ENCODE assay signal across 8 cellular contexts in genomic region chr20:57622579-57623381, GRCh38. TPM values are rescaled to one million over a fixed set of nuclear protein-coding genes. Genes with fewer than 3 reads are reported as not detected.
DNase-seq lines count a peak whose midpoint lies in the region; ATAC-seq lines count a peak whose summit lies in the region.

No MANE protein-coding gene starts in this region.

- H3K23ac ChIP-seq in neuronal stem cell (ENCODE audit: low read depth, low read length, poor library complexity) = no peak overlapping the region

- peaks cover 4% of the 10 kb centered on the region in 2 donors for H3K9me3 ChIP-seq in neuronal stem cell (replicated peaks in 1 of 2; ENCODE audit: control insufficient read depth in 2 of 2, insufficient read depth in 1 of 2, low read depth in 1 of 2, low read length in 2 of 2)

- H3K4me2 ChIP-seq in neuronal stem cell (ENCODE audit: insufficient read depth, low read length, poor library complexity, severe bottlenecking) = no peak overlapping the region

- ATAC-seq in GM21367 (IDR thresholded peaks at IDR 0.05; ENCODE audit: unreplicated experiment) = no peak

- H3K36me3 ChIP-seq in neuronal stem cell (replicated peaks in 1 of 2; ENCODE audit: control insufficient read depth in 2 of 2, insufficient read depth in 2 of 2, low read length in 2 of 2) = no peaks in the 10 kb centered on the region

- H3K9ac ChIP-seq in neuronal stem cell (ENCODE audit: low read depth, low read length, poor library complexity) = no peak overlapping the region

- no peak overlapping the region for H4K8ac ChIP-seq in neuronal stem cell (ENCODE audit: low read depth, low read length)

- no peak overlapping the region for H3K4ac ChIP-seq in neuronal stem cell (ENCODE audit: low read length)

- no peak overlapping the region for H2BK15ac ChIP-seq in neuronal stem cell (ENCODE audit: low read length)

- H3K27me3 ChIP-seq in neuronal stem cell (ENCODE audit: control insufficient read depth in 3 of 3, insufficient read depth in 3 of 3, low read depth in 1 of 3, low read length in 3 of 3) = peaks cover 0 to 15% (median 0%) of the 10 kb centered on the region in 3 experiments

- H2BK120ac ChIP-seq in neuronal stem cell (ENCODE audit: low read depth, low read length) = no peak overlapping the region

- no peaks in the 10 kb centered on the region for H3K79me1 ChIP-seq in neuronal stem cell (ENCODE audit: low read depth, low read length)

- no CpG with 5 or more reads among the region's 14 CpGs for whole genome bisulfite sequencing in neuronal stem cell (ENCODE audit: extremely low coverage in 2 of 2, insufficient read length in 2 of 2, insufficient replicate concordance in 1 of 2), 2 donors

- H2AFZ ChIP-seq in neuronal stem cell (ENCODE audit: low read length) = no peak overlapping the region

- H3K18ac ChIP-seq in neuronal stem cell (ENCODE audit: low read length) = no peak overlapping the region

- H3K4me3 ChIP-seq in neuronal stem cell (ENCODE audit: low read length in 2 of 2) = peak overlapping the region in 1 of 2 donors; percentile 53

- no peak overlapping the region for H2BK12ac ChIP-seq in neuronal stem cell (ENCODE audit: low read length)

- DNase-seq in NOMO-1 (lab: John Stamatoyannopoulos, UW; ENCODE audit: unreplicated experiment in 2 of 2) (peak; percentile 31 to 51), NOMO-1 treated with dmso at 0.1 percent for 144 hours (lab: John Stamatoyannopoulos, UW; ENCODE audit: unreplicated experiment) (no peak), NCI-H460 (ENCODE audit: extremely low read depth, low read depth) (peak; percentile 30), epithelial cell of prostate (ENCODE audit: low read depth, low spot score) (peak; percentile 92), neuronal stem cell (ENCODE audit: low spot score) (peak; percentile 18), cortex of kidney (lab: John Stamatoyannopoulos, UW) (no peak)
- peak; percentile 34 to 60 for DNase-seq in activated CD8-positive, alpha-beta memory T cell treated with anti-CD3 and anti-CD28 coated beads for 1 hour (ENCODE audit: extremely low read depth in 1 of 2, low read depth in 1 of 2)

- no peak overlapping the region for H2AK5ac ChIP-seq in neuronal stem cell (ENCODE audit: low read depth, low read length)

- no peak overlapping the region for H3K14ac ChIP-seq in neuronal stem cell (ENCODE audit: low read length)

- no peak overlapping the region for H2BK5ac ChIP-seq in neuronal stem cell (ENCODE audit: low read length)

- peak overlapping the region; percentile 56 for H3K27ac ChIP-seq in epithelial cell of prostate
- H3K27ac ChIP-seq in neuronal stem cell (replicated peaks; ENCODE audit: low read length) = no peak overlapping the region

- H4K91ac ChIP-seq in neuronal stem cell (ENCODE audit: low read depth, low read length, poor library complexity) = no peak overlapping the region

- peaks cover 1 to 3% of the 10 kb centered on the region in 2 donors for H3K4me1 ChIP-seq in neuronal stem cell (ENCODE audit: control insufficient read depth in 2 of 2, insufficient read depth in 1 of 2, low read depth in 1 of 2, low read length in 2 of 2)

RNA-seq across cellular contexts. Expression of gene ZBP1, which starts 2.6 kb away (rescaled TPM):
- not detected in 2 replicates for total RNA-seq in NCI-H460 (2014; rRNA removed; shearing (Covaris generic))
- polyA plus RNA-seq in NCI-H460 (2014; cell fraction: nucleus; rRNA removed) = not detected in 2 replicates
- not detected for polyA plus RNA-seq in neuronal stem cell (2013, experiment 1 of 2)
- polyA plus RNA-seq in neuronal stem cell (2013, experiment 2 of 2) = not detected

Comparison
In these comparisons a context has a peak if more than half of its experiments do, and no peak if none do; other contexts are left out.
1. DNase-seq: peak in NOMO-1 (2 of 2), NCI-H460 (single experiment), activated CD8-positive, alpha-beta memory T cell treated with anti-CD3 and anti-CD28 coated beads for 1 hour (2 of 2), epithelial cell of prostate (single experiment) and neuronal stem cell (single experiment); none in NOMO-1 treated with dmso at 0.1 percent for 144 hours (single experiment) and cortex of kidney (single experiment).